ENCODE assay signal across 1 cellular context in the genomic region with DNA sequence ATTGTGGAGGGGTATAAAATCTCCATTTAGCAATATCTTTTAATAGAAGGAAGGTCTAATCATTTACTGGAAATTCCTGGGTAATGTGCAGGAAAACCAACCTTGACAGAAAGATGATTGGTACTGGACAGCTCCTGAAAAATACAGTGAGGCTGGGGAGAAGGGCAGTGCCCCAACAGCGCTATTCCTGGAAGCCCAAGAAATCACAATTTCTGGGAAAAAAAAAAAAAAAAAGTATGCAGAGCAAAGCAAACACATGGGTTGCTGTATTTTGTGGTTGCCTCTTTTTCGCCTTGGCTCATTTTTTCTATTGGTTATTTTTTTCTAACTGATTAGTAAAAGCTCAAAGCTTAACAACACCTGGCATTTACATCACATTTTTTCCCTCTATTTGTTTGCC.
TF ChIP-seq lines count a peak whose summit lies in the region.

No MANE protein-coding gene starts in this region.

TF ChIP-seq in SK-N-SH, 30 proteins besides CTCF, POLR2A, EP300 and RAD21 (continued from another document):
- TF ChIP-seq, protein P1, sequence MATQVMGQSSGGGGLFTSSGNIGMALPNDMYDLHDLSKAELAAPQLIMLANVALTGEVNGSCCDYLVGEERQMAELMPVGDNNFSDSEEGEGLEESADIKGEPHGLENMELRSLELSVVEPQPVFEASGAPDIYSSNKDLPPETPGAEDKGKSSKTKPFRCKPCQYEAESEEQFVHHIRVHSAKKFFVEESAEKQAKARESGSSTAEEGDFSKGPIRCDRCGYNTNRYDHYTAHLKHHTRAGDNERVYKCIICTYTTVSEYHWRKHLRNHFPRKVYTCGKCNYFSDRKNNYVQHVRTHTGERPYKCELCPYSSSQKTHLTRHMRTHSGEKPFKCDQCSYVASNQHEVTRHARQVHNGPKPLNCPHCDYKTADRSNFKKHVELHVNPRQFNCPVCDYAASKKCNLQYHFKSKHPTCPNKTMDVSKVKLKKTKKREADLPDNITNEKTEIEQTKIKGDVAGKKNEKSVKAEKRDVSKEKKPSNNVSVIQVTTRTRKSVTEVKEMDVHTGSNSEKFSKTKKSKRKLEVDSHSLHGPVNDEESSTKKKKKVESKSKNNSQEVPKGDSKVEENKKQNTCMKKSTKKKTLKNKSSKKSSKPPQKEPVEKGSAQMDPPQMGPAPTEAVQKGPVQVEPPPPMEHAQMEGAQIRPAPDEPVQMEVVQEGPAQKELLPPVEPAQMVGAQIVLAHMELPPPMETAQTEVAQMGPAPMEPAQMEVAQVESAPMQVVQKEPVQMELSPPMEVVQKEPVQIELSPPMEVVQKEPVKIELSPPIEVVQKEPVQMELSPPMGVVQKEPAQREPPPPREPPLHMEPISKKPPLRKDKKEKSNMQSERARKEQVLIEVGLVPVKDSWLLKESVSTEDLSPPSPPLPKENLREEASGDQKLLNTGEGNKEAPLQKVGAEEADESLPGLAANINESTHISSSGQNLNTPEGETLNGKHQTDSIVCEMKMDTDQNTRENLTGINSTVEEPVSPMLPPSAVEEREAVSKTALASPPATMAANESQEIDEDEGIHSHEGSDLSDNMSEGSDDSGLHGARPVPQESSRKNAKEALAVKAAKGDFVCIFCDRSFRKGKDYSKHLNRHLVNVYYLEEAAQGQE (IDR thresholded peaks at IDR 0.05; ENCODE audit: low read depth, low read length) = peak; percentile 85
